1 cellular context compared by ENCODE assay signal in genomic region chr17:63438092-63439051, GRCh38.
TF ChIP-seq lines count a peak whose summit lies in the region.

No MANE protein-coding gene starts in this region.

TF ChIP-seq in WTC11, 78 proteins besides CTCF, POLR2A, EP300 and RAD21 (continued from another document):
- TF ChIP-seq ZNF512 (CRISPR knock-in tag; IDR thresholded peaks at IDR 0.05; ENCODE audit: borderline replicate concordance) = no peak
- TF ChIP-seq NR2C2 (CRISPR knock-in tag; IDR thresholded peaks at IDR 0.05) = no peak
- no peak for TF ChIP-seq CREB1 (CRISPR knock-in tag; IDR thresholded peaks at IDR 0.05)
- TF ChIP-seq SP1 (CRISPR knock-in tag; conservative IDR thresholded peaks at IDR 0.05) = no peak
- no peak for TF ChIP-seq PRDM15 (CRISPR knock-in tag; IDR thresholded peaks at IDR 0.05)
- no peak for TF ChIP-seq RELA (CRISPR knock-in tag; IDR thresholded peaks at IDR 0.05; ENCODE audit: borderline replicate concordance)
- no peak for TF ChIP-seq ATF2 (CRISPR knock-in tag; IDR thresholded peaks at IDR 0.05; ENCODE audit: borderline replicate concordance, low read depth)
TF ChIP-seq in WTC11: peak in this region for 0.
